In genomic region chr19:12723643-12724426, GRCh38 we compare ENCODE assay signal across 8 cellular contexts. TPM values are rescaled to one million over a fixed set of nuclear protein-coding genes. Genes with fewer than 3 reads are reported as not detected.
DNase-seq lines count a peak whose midpoint lies in the region; ATAC-seq and TF ChIP-seq lines count a peak whose summit lies in the region.

Gene TNPO2, minus strand, starts transcription at chr19:12723932. Its CDS starts 2,955 bp downstream, at chr19:12720977.

- H3K4me3 Mint-ChIP-seq in activated naive CD4-positive, alpha-beta T cell treated with anti-CD3 and anti-CD28 coated beads for 36 hours, result peak within 1 kb of the TSS; percentile 79

- no peak for ATAC-seq in thoracic aorta (ENCODE audit: insufficient number of reproducible peaks, low FRiP score, low read depth)
- ATAC-seq in HG03439 (IDR thresholded peaks at IDR 0.05; ENCODE audit: unreplicated experiment), result no peak

- peak within 1 kb of the TSS; percentile 95 to 96 for H3K27ac ChIP-seq in thoracic aorta

- CTCF ChIA-PET in activated naive CD4-positive, alpha-beta T cell treated with anti-CD3 and anti-CD28 coated beads for 36 hours (lab: Charles Lee), result interaction anchor here (0.7 to 2.5 kb wide), 6 partner anchors 9 to 84 kb away, joined by 3 to 14 read pairs (median 5); no protein-coding TSS in a partner anchor

- no peaks in the 10 kb centered on the region for H3K27me3 ChIP-seq in thoracic aorta (replicated peaks; ENCODE audit: insufficient read depth)

- peaks cover 3% of the 10 kb centered on the region for H3K36me3 ChIP-seq in thoracic aorta

- intact Hi-C loops in activated naive CD4-positive, alpha-beta T cell treated with anti-CD3 and anti-CD28 coated beads for 36 hours (cut with micrococcal nuclease), result loop anchor here (1.0 kb wide), 1 partner anchor 9 kb away; no protein-coding TSS in a partner anchor

- no peaks in the 10 kb centered on the region for H3K9me3 Mint-ChIP-seq in activated naive CD4-positive, alpha-beta T cell treated with anti-CD3 and anti-CD28 coated beads for 36 hours

- H3K36me3 Mint-ChIP-seq in activated naive CD4-positive, alpha-beta T cell treated with anti-CD3 and anti-CD28 coated beads for 36 hours (ENCODE audit: low read depth), result peaks cover 35% of the 10 kb centered on the region

- peaks cover 21 to 39% of the 10 kb centered on the region in 2 donors for H3K4me1 ChIP-seq in thoracic aorta (ENCODE audit: control insufficient read depth in 1 of 2, low read depth in 2 of 2)

- H3K4me3 ChIP-seq in thoracic aorta, result peak within 1 kb of the TSS; percentile 94

- DNase-seq in Daoy (ENCODE audit: low read depth) (peak; percentile 85), Kasumi-1 (lab: John Stamatoyannopoulos, UW) (peak; percentile 87 to 88), SHP77 treated with DMSO at 0.1 percent for 48 hours (lab: John Stamatoyannopoulos, UW) (peak; percentile 54), globus pallidus (ENCODE audit: low spot score) (peak; percentile 44), occipital lobe (lab: John Stamatoyannopoulos, UW) (peak; percentile 30), thoracic aorta (ENCODE audit: low spot score) (no peak)
- peak; percentile 77 for DNase-seq in activated naive CD4-positive, alpha-beta T cell treated with anti-CD3 and anti-CD28 coated beads for 36 hours

- no peak for TF ChIP-seq CTCF in thoracic aorta (IDR thresholded peaks at IDR 0.05)

- H3K9me3 ChIP-seq in thoracic aorta, result no peaks in the 10 kb centered on the region

- peak within 1 kb of the TSS; percentile 78 for H3K27ac Mint-ChIP-seq in activated naive CD4-positive, alpha-beta T cell treated with anti-CD3 and anti-CD28 coated beads for 36 hours

- H3K27me3 Mint-ChIP-seq in activated naive CD4-positive, alpha-beta T cell treated with anti-CD3 and anti-CD28 coated beads for 36 hours (ENCODE audit: low read depth), result no peaks in the 10 kb centered on the region

- peaks cover 29% of the 10 kb centered on the region for H3K4me1 Mint-ChIP-seq in activated naive CD4-positive, alpha-beta T cell treated with anti-CD3 and anti-CD28 coated beads for 36 hours (ENCODE audit: low read depth)

RNA-seq across cellular contexts. Expression of gene TNPO2, which starts in this region (rescaled TPM):
- total RNA-seq in Daoy (2014; rRNA removed; shearing (Covaris generic)), result 18.2 and 24.0 TPM in 2 replicates
- 10 to 100 TPM; 80.7 to 81.1 TPM for total RNA-seq in activated naive CD4-positive, alpha-beta T cell treated with anti-CD3 and anti-CD28 coated beads for 36 hours
- total RNA-seq in occipital lobe, result 54.0 TPM
- total RNA-seq in thoracic aorta, result 10 to 100 TPM; 79.0 to 88.9 TPM
